ENCODE assay signal across 28 cellular contexts in the genomic region with DNA sequence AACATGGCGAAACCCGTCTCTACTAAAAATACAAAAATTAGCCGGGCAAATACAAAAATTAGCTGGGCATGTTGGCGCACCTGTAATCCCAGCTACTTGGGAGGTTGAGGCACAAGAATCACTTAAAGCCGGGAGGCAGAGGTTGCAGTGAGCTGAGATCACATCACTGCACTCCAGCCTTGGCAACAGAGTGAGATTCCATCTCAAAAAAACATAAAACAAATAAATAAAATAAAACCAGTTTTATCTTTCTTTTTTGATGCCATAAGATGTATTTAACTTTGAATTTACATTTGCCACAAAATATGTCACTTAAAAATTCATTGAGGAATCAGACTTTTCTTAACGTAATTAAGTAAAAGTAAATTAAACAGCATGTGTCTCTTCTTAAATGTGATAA.
"Had no signal": no experiment of that assay in that cellular context is flagged by ENCODE, and none has a peak within 500 bp of the region (broad histone marks: within the 10 kb centered on the region; RNA-seq: fewer than 3 reads in every experiment).

No MANE protein-coding gene starts in this region.

- H3K27me3 ChIP-seq: brain microvascular endothelial cell, gastroesophageal sphincter had no signal

- ATAC-seq: activated CD4-positive, alpha-beta T cell treated with anti-CD3 and anti-CD28 coated beads for 36 hours; activated CD8-positive, alpha-beta T cell treated with anti-CD3 and anti-CD28 coated beads, Interleukin-2, amount 10 ng/mL, durations not matched to agents 7 days and 5 days; activated T-cell treated with anti-CD3 and anti-CD28 coated beads, Interleukin-2, amount 50 U/mL, for 72 hours; effector memory CD8-positive, alpha-beta T cell; gastroesophageal sphincter; heart right ventricle had no signal

- H3K36me3 ChIP-seq: brain microvascular endothelial cell, esophagus squamous epithelium, gastroesophageal sphincter, heart right ventricle had no signal

- FAIRE-seq: astrocyte, bronchial epithelial cell had no signal

- DNase-seq: activated CD4-positive, alpha-beta memory T cell treated with anti-CD3 and anti-CD28 coated beads for 36 hours; activated CD4-positive, alpha-beta T cell treated with anti-CD3 and anti-CD28 coated beads for 36 hours; activated CD4-positive, alpha-beta T cell treated with anti-CD3 and anti-CD28 coated beads, Interleukin-2, amount 10 ng/mL, durations not matched to agents 24 days and 14 days; activated CD4-positive, CD25-positive, alpha-beta regulatory T cell; activated CD4-positive, CD25-positive, alpha-beta regulatory T cell treated with anti-CD3 and anti-CD28 coated beads, Interleukin-2, amount 50 U/mL, for 72 hours; activated CD8-positive, alpha-beta memory T cell treated with anti-CD3 and anti-CD28 coated beads, Interleukin-2, amount 50 U/mL, for 48 hours; activated CD8-positive, alpha-beta T cell treated with anti-CD3 and anti-CD28 coated beads, Interleukin-2, amount 10 ng/mL, durations not matched to agents 7 days and 5 days; activated gamma-delta T cell; activated naive CD4-positive, alpha-beta T cell treated with anti-CD3 and anti-CD28 coated beads, Interleukin-2, amount 50 U/mL, for 16 hours; activated naive CD4-positive, alpha-beta T cell treated with Interleukin-2 at 50 U/mL for 16 hours; activated T-cell treated with anti-CD3 and anti-CD28 coated beads for 4 hours; activated T-cell treated with anti-CD3 and anti-CD28 coated beads, Interleukin-2, amount 50 U/mL, for 24 hours; activated T-cell treated with anti-CD3 and anti-CD28 coated beads, Interleukin-2, amount 50 U/mL, for 72 hours; amniotic stem cell; anterior cingulate cortex; brain microvascular endothelial cell; dermis blood vessel endothelial cell; effector CD4-positive, alpha-beta T cell; effector memory CD8-positive, alpha-beta T cell; erythroblast; esophagus squamous epithelium; foreskin melanocyte; heart right ventricle; T-helper 2 cell had no signal

- H3K4me3 ChIP-seq: coronary artery, esophagus squamous epithelium, gastroesophageal sphincter, heart right ventricle had no signal

- H3K9me3 ChIP-seq: esophagus squamous epithelium, gastroesophageal sphincter, heart right ventricle had no signal
